Comparison of ENCODE assay signal across 8 cellular contexts in genomic region chr5:75681125-75681830, GRCh38. TPM values are rescaled to one million over a fixed set of nuclear protein-coding genes. Genes with fewer than 3 reads are reported as not detected.
DNase-seq lines count a peak whose midpoint lies in the region; ATAC-seq, FAIRE-seq and TF ChIP-seq lines count a peak whose summit lies in the region.

No MANE protein-coding gene starts in this region.

- H3K4me3 ChIP-seq in HEK293 (ENCODE audit: low read depth, low read length) = no peak overlapping the region
- H3K4me3 ChIP-seq in endothelial cell of umbilical vein (replicated peaks in 1 of 3; ENCODE audit: insufficient read depth in 1 of 3, low read depth in 1 of 3, low read length in 3 of 3) = no peak overlapping the region
- no peak overlapping the region for H3K4me3 ChIP-seq in neuronal stem cell (ENCODE audit: low read length in 2 of 2)

- WGBS in neuronal stem cell (ENCODE audit: extremely low coverage in 2 of 2, insufficient read length in 2 of 2, insufficient replicate concordance in 1 of 2), 2 donors = no CpG with 5 or more reads among the region's 2 CpGs

- peak; percentile 81 for FAIRE-seq in RCC 7860 (lab: Jason Lieb, UNC)
- peak; percentile 70 for FAIRE-seq in endothelial cell of umbilical vein (lab: Jason Lieb, UNC)

- DNase-seq in RCC 7860 (ENCODE audit: low spot score) = peak; percentile 37
- peak; percentile 50 for DNase-seq in endothelial cell of umbilical vein (ENCODE audit: low read depth, low spot score)
- DNase-seq in osteocyte (ENCODE audit: extremely low spot score, unreplicated experiment) = no peak
- DNase-seq in AG08396 (ENCODE audit: low spot score) = no peak
- no peak for DNase-seq in neuronal stem cell (ENCODE audit: low spot score)

- peaks cover 1% of the 10 kb centered on the region for H3K79me1 ChIP-seq in neuronal stem cell (ENCODE audit: low read depth, low read length)

- no peaks in the 10 kb centered on the region for H4K20me1 ChIP-seq in endothelial cell of umbilical vein (replicated peaks; ENCODE audit: control insufficient read depth, extremely low read depth, insufficient read depth, low read length)

- H2BK15ac ChIP-seq in neuronal stem cell (ENCODE audit: low read length) = no peak overlapping the region

- CTCF ChIA-PET in HEK293 (lab: Yijun Ruan, JAX) = interaction anchor here (0.6 to 3.5 kb wide), 27 partner anchors 10 to 645 kb away, joined by 3 to 17 read pairs (median 3); partner anchors contain the start of genes ANKRD31, CERT1, GCNT4 and POLK
- CTCF ChIA-PET in endothelial cell of umbilical vein (lab: Charles Lee) = interaction anchor here (0.6 to 2.9 kb wide), 85 partner anchors 7 to 631 kb away, joined by 3 to 50 read pairs (median 5); partner anchors contain the start of genes ANKDD1B, ANKRD31, CERT1 and HMGCR

- H4K8ac ChIP-seq in neuronal stem cell (ENCODE audit: low read depth, low read length) = no peak overlapping the region

- no peak overlapping the region for H3K14ac ChIP-seq in neuronal stem cell (ENCODE audit: low read length)

- no peak overlapping the region for H2AFZ ChIP-seq in endothelial cell of umbilical vein (ENCODE audit: low read depth, low read length)
- no peak overlapping the region for H2AFZ ChIP-seq in neuronal stem cell (ENCODE audit: low read length)

- H3K27me3 ChIP-seq in endothelial cell of umbilical vein (ENCODE audit: control insufficient read depth in 2 of 2, insufficient read depth in 2 of 2, low read length in 2 of 2) = no peaks in the 10 kb centered on the region
- H3K27me3 ChIP-seq in neuronal stem cell (ENCODE audit: control insufficient read depth in 3 of 3, insufficient read depth in 3 of 3, low read depth in 1 of 3, low read length in 3 of 3) = no peaks in the 10 kb centered on the region

- H3K9ac ChIP-seq in endothelial cell of umbilical vein (replicated peaks; ENCODE audit: extremely low read depth, insufficient read depth, low read length) = no peak overlapping the region
- no peak overlapping the region for H3K9ac ChIP-seq in neuronal stem cell (ENCODE audit: low read depth, low read length, poor library complexity)

- no peak overlapping the region for H2BK12ac ChIP-seq in neuronal stem cell (ENCODE audit: low read length)

- H2BK5ac ChIP-seq in neuronal stem cell (ENCODE audit: low read length) = no peak overlapping the region

- H3K9me3 Mint-ChIP-seq in osteocyte (ENCODE audit: unreplicated experiment) = no peaks in the 10 kb centered on the region

- no peak overlapping the region for H2AK5ac ChIP-seq in neuronal stem cell (ENCODE audit: low read depth, low read length)

- no peak overlapping the region for H3K18ac ChIP-seq in neuronal stem cell (ENCODE audit: low read length)

- H3K4me2 ChIP-seq in endothelial cell of umbilical vein (ENCODE audit: insufficient read depth, low read length) (no peak overlapping the region), neuronal stem cell (ENCODE audit: insufficient read depth, low read length, poor library complexity, severe bottlenecking) (no peak overlapping the region)

- no peak overlapping the region for H3K27ac Mint-ChIP-seq in osteocyte (ENCODE audit: unreplicated experiment)

- H4K91ac ChIP-seq in neuronal stem cell (ENCODE audit: low read depth, low read length, poor library complexity) = no peak overlapping the region

- BruUV-seq in endothelial cell of umbilical vein (replicated peaks; lab: Mats Ljungman, UMichigan) = no TSS peak

- no peak for ATAC-seq in HG02852 (IDR thresholded peaks at IDR 0.05; ENCODE audit: unreplicated experiment)

- no peak overlapping the region for H3K27ac ChIP-seq in C4-2B
- H3K27ac ChIP-seq in HEK293 (ENCODE audit: extremely low read depth, low read depth, low read length) = no peak overlapping the region
- peak overlapping the region; percentile 52 for H3K27ac ChIP-seq in endothelial cell of umbilical vein (ENCODE audit: insufficient read depth, low read depth, low read length)
- no peak overlapping the region for H3K27ac ChIP-seq in neuronal stem cell (replicated peaks; ENCODE audit: low read length)

- peaks cover 18 to 36% of the 10 kb centered on the region in 2 experiments; a peak in 2 of 3 replicates for H3K36me3 ChIP-seq in HEK293 (ENCODE audit: control insufficient read depth in 2 of 2, insufficient read depth in 1 of 2, low read length in 2 of 2)
- H3K36me3 ChIP-seq in endothelial cell of umbilical vein (ENCODE audit: control insufficient read depth in 2 of 2, extremely low read depth in 1 of 2, insufficient read depth in 2 of 2, low read length in 2 of 2) = peaks cover 0 to 4% of the 10 kb centered on the region in 2 experiments
- peaks cover 3 to 15% of the 10 kb centered on the region in 2 donors for H3K36me3 ChIP-seq in neuronal stem cell (replicated peaks in 1 of 2; ENCODE audit: control insufficient read depth in 2 of 2, insufficient read depth in 2 of 2, low read length in 2 of 2)

- H3K27me3 Mint-ChIP-seq in osteocyte (ENCODE audit: unreplicated experiment) = no peaks in the 10 kb centered on the region

- H2BK120ac ChIP-seq in neuronal stem cell (ENCODE audit: low read depth, low read length) = no peak overlapping the region

- intact Hi-C loops in endothelial cell of umbilical vein (cut with micrococcal nuclease) = loop anchor here (1.0 to 10.0 kb wide), 6 partner anchors 99 to 444 kb away; partner anchors contain the start of genes ANKRD31, CERT1, HMGCR and POLK

- H3K9me3 ChIP-seq in HEK293 (ENCODE audit: control insufficient read depth, insufficient read depth, low read depth, low read length) (no peaks in the 10 kb centered on the region), endothelial cell of umbilical vein (replicated peaks; ENCODE audit: control insufficient read depth, insufficient read depth, low read length) (no peaks in the 10 kb centered on the region), neuronal stem cell (replicated peaks in 1 of 2; ENCODE audit: control insufficient read depth in 2 of 2, insufficient read depth in 1 of 2, low read depth in 1 of 2, low read length in 2 of 2) (peaks cover 0 to 1% of the 10 kb centered on the region in 2 donors)

- peak; percentile 71 for TF ChIP-seq CTCF in C4-2B (conservative IDR thresholded peaks at IDR 0.05)
- no peak for TF ChIP-seq CTCF in HEK293 (tag by site-specific recombination; IDR thresholded peaks at IDR 0.05)
- peak; percentile 8 to 41 for TF ChIP-seq CTCF in endothelial cell of umbilical vein (IDR thresholded peaks at IDR 0.05; ENCODE audit: extremely low read depth in 1 of 2, insufficient read depth in 1 of 2, low read depth in 1 of 2, low read length in 2 of 2)
- TF ChIP-seq CTCF in osteocyte (IDR thresholded peaks at IDR 0.05) = peak; percentile 71

- no peak for TF ChIP-seq POLR2A in endothelial cell of umbilical vein (IDR thresholded peaks at IDR 0.05; ENCODE audit: low read depth, low read length)

- peaks cover 10% of the 10 kb centered on the region for H3K4me1 Mint-ChIP-seq in osteocyte (ENCODE audit: unreplicated experiment)

- H3K79me2 ChIP-seq in endothelial cell of umbilical vein (ENCODE audit: control insufficient read depth, insufficient read depth, low read length) = no peaks in the 10 kb centered on the region

- POLR2A ChIA-PET in HEK293 (lab: Yijun Ruan, JAX) (interaction anchor here (1.4 kb wide), 1 partner anchor 445 kb away, joined by 4 read pairs; the partner anchor contains the start of gene ANKRD31), endothelial cell of umbilical vein (lab: Charles Lee) (interaction anchor here (1.0 kb wide), 1 partner anchor 344 kb away, joined by 3 read pairs; no protein-coding TSS in a partner anchor)

- no peak overlapping the region for H3K4ac ChIP-seq in neuronal stem cell (ENCODE audit: low read length)

- no peaks in the 10 kb centered on the region for H3K9me1 ChIP-seq in endothelial cell of umbilical vein (replicated peaks; ENCODE audit: control insufficient read depth, extremely low read depth, insufficient read depth, low read length)

- peaks cover under 1% of the 10 kb centered on the region for H3K36me3 Mint-ChIP-seq in osteocyte (ENCODE audit: unreplicated experiment)

- dilution Hi-C loops in endothelial cell of umbilical vein (cut with MboI; ENCODE audit: extremely low pct_ligation_motif_present, low sequenced_read_pairs) = no loop called here

- no peak overlapping the region for H3K23ac ChIP-seq in neuronal stem cell (ENCODE audit: low read depth, low read length, poor library complexity)

- H3K4me3 Mint-ChIP-seq in osteocyte (ENCODE audit: unreplicated experiment) = peak overlapping the region; percentile 18

- H3K4me1 ChIP-seq in HEK293 (ENCODE audit: control insufficient read depth, insufficient read depth, low read length) = no peaks in the 10 kb centered on the region
- H3K4me1 ChIP-seq in endothelial cell of umbilical vein (ENCODE audit: control insufficient read depth, extremely low read depth, insufficient read depth, low read length) = peaks cover 28% of the 10 kb centered on the region
- no peaks in the 10 kb centered on the region for H3K4me1 ChIP-seq in neuronal stem cell (ENCODE audit: control insufficient read depth in 2 of 2, insufficient read depth in 1 of 2, low read depth in 1 of 2, low read length in 2 of 2)

TF ChIP-seq in HEK293, 187 proteins besides CTCF, POLR2A, EP300 and RAD21:
- TF ChIP-seq ZSCAN23 (tag by site-specific recombination; IDR thresholded peaks at IDR 0.05) (no peak), ZNF654 (tag by site-specific recombination; IDR thresholded peaks at IDR 0.05; ENCODE audit: low read depth) (peak; percentile 65), PRDM1 (tag by site-specific recombination; IDR thresholded peaks at IDR 0.05) (peak; percentile 73), ZNF791 (tag by site-specific recombination; IDR thresholded peaks at IDR 0.05) (no peak)

TF ChIP-seq in endothelial cell of umbilical vein, 7 proteins besides CTCF, POLR2A, EP300 and RAD21 (continues in another document):
- no peak for TF ChIP-seq FOS (IDR thresholded peaks at IDR 0.05; ENCODE audit: borderline replicate concordance, insufficient read depth, low read length)
- no peak for TF ChIP-seq JUN (IDR thresholded peaks at IDR 0.05; ENCODE audit: borderline replicate concordance, insufficient read depth, insufficient read length, low read depth)
- no peak for TF ChIP-seq POLR2AphosphoS5 (IDR thresholded peaks at IDR 0.05; ENCODE audit: insufficient read depth, low read depth, low read length)
- TF ChIP-seq MYC (IDR thresholded peaks at IDR 0.05; ENCODE audit: low read depth, low read length) = no peak
- no peak for TF ChIP-seq EZH2 (IDR thresholded peaks at IDR 0.05; ENCODE audit: borderline replicate concordance, low read depth, low read length, severe bottlenecking)

RNA-seq across cellular contexts. Expression of gene POC5, which starts 36.0 kb away (rescaled TPM):
- 7.8 and 8.3 TPM in 2 replicates for total RNA-seq in endothelial cell of umbilical vein
- 10.9 and 15.9 TPM in 2 replicates for polyA plus RNA-seq in endothelial cell of umbilical vein
- polyA plus RNA-seq in endothelial cell of umbilical vein (2011; cell fraction: cytosol; rRNA removed) = 9.6 and 14.4 TPM in 2 replicates
- polyA plus RNA-seq in endothelial cell of umbilical vein (2011; cell fraction: nucleus; rRNA removed) = 21.0 and 25.9 TPM in 2 replicates
- 7.0 and 10.0 TPM in 2 replicates for polyA plus RNA-seq in endothelial cell of umbilical vein (2012)
- polyA minus RNA-seq in endothelial cell of umbilical vein = 7.3 and 10.9 TPM in 2 replicates
- polyA minus RNA-seq in endothelial cell of umbilical vein (2011; cell fraction: cytosol; rRNA and poly(A)+ RNA removed) = 12.3 TPM
- polyA minus RNA-seq in endothelial cell of umbilical vein (2011; cell fraction: nucleus; rRNA and poly(A)+ RNA removed) = 8.4 and 16.6 TPM in 2 replicates
- total RNA-seq in osteocyte = 9.9 and 11.8 TPM in 2 replicates
- polyA plus RNA-seq in neuronal stem cell (2013, experiment 1 of 2) = 14.5 TPM
- polyA plus RNA-seq in neuronal stem cell (2013, experiment 2 of 2) = 14.4 TPM

Comparison
In these comparisons a context has a peak if more than half of its experiments do, and no peak if none do; other contexts are left out.
1. DNase-seq: peak in RCC 7860 (single experiment) and endothelial cell of umbilical vein (single experiment); none in osteocyte (single experiment), AG08396 (single experiment) and neuronal stem cell (single experiment).